ENCODE assay signal across 15 cellular contexts in genomic region chr19:16154557-16154956, GRCh38. TPM values are rescaled to one million over a fixed set of nuclear protein-coding genes. Genes with fewer than 3 reads are reported as not detected.
"Had no signal": no experiment of that assay in that cellular context is flagged by ENCODE, and none has a peak within 500 bp of the region (broad histone marks: within the 10 kb centered on the region; RNA-seq: fewer than 3 reads in every experiment).

No MANE protein-coding gene starts in this region.

- H3K27ac Mint-ChIP-seq: endodermal cell had no signal

- ATAC-seq: activated CD4-positive, CD25-positive, alpha-beta regulatory T cell treated with anti-CD3 and anti-CD28 coated beads, Interleukin-2, amount 50 U/mL, for 24 hours had no signal

- H3K4me3 Mint-ChIP-seq: endodermal cell had no signal

- H3K27ac ChIP-seq: brain microvascular endothelial cell, tibial nerve had no signal

- H3K27me3 ChIP-seq: brain microvascular endothelial cell, tibial nerve had no signal

- H3K4me1 Mint-ChIP-seq: endodermal cell had no signal

- DNase-seq: activated CD8-positive, alpha-beta memory T cell treated with anti-CD3 and anti-CD28 coated beads, Interleukin-2, amount 50 U/mL, for 4 hours; activated naive CD4-positive, alpha-beta T cell treated with Interleukin-2 at 50 U/mL for 16 hours; brain microvascular endothelial cell; endodermal cell; hippocampal formation; kidney glomerular epithelial cell; retina; stimulated activated CD4-positive, alpha-beta T cell treated with anti-CD3 and anti-CD28 coated beads, Interleukin-4, amount 100 ng/mL, for 1 hour; T-helper 2 cell had no signal

- H3K4me1 ChIP-seq: tibial nerve had no signal

- H3K36me3 ChIP-seq: brain microvascular endothelial cell, tibial nerve had no signal

- H3K9me3 ChIP-seq: tibial nerve had no signal

- H3K4me3 ChIP-seq: tibial nerve had no signal

- H3K9me3 Mint-ChIP-seq: endodermal cell had no signal

RNA-seq across cellular contexts. Expression of gene HSH2D, which starts 11.1 kb away (rescaled TPM):
- total RNA-seq: cerebellum, dermis microvascular lymphatic vessel endothelial cell, glomerular endothelial cell had no signal

RNA-seq across cellular contexts. Expression of gene CIB3, which starts 18.8 kb away (rescaled TPM):
- total RNA-seq: cerebellum, dermis microvascular lymphatic vessel endothelial cell, endodermal cell, glomerular endothelial cell, liver, tibial nerve had no signal
- polyA plus RNA-seq: liver had no signal
